Comparison of ENCODE assay signal across 8 cellular contexts in genomic region chr3:156674046-156674910, GRCh38. TPM values are rescaled to one million over a fixed set of nuclear protein-coding genes. Genes with fewer than 3 reads are reported as not detected.
DNase-seq lines count a peak whose midpoint lies in the region; ATAC-seq, FAIRE-seq and TF ChIP-seq lines count a peak whose summit lies in the region.

TIPARP (plus strand) TSS chr3:156674590; CDS start chr3:156677698, 3,108 bp downstream.

- H3K27me3 Mint-ChIP-seq in natural killer cell treated with Interleukin-12 subunit alpha and Interleukin-12 subunit beta and Interleukin-15 and Interleukin-18, amount 100 ng/mL, for 72 hours: no peaks in the 10 kb centered on the region

- peak; percentile 93 for FAIRE-seq in H54 (lab: Jason Lieb, UNC)

- TF ChIP-seq POLR2A in H54 (IDR thresholded peaks at IDR 0.05; ENCODE audit: low read depth, low read length): peak; percentile 96

- TF ChIP-seq CTCF in RWPE2 (IDR thresholded peaks at IDR 0.05; ENCODE audit: poor library complexity, severe bottlenecking): peak; percentile 94

- H3K27me3 ChIP-seq in RWPE2 (ENCODE audit: insufficient read depth, poor library complexity, severe bottlenecking): no peaks in the 10 kb centered on the region

- peak; percentile 98 for DNase-seq in ELR (ENCODE audit: low read depth)
- DNase-seq in H54 (ENCODE audit: insufficient read length, low spot score): peak; percentile 90
- peak; percentile 99 for DNase-seq in LoVo (ENCODE audit: low spot score)
- peak; percentile 97 for DNase-seq in RWPE2 (ENCODE audit: low spot score)
- peak; percentile 99 for DNase-seq in activated T-helper 9 cell treated with anti-CD3 and anti-CD28 coated beads, Interleukin-2, amount 50 U/mL, for 16 hours (ENCODE audit: low read depth)
- DNase-seq in fibroblast of peridontal ligament (ENCODE audit: extremely low read depth): peak; percentile 95
- peak; percentile 100 for DNase-seq in natural killer cell treated with Interleukin-12 subunit alpha and Interleukin-12 subunit beta and Interleukin-15 and Interleukin-18, amount 100 ng/mL, for 72 hours (ENCODE audit: low spot score)
- peak; percentile 99 for DNase-seq in stimulated activated naive CD8-positive, alpha-beta T cell treated with anti-CD3 and anti-CD28 coated beads, Interleukin-15, Interleukin-2, amounts not matched to agents 100 U/mL and 50 U/mL, for 24 hours

- H3K36me3 ChIP-seq in RWPE2 (ENCODE audit: low read depth): peaks cover 44% of the 10 kb centered on the region

- H3K9me3 Mint-ChIP-seq in natural killer cell treated with Interleukin-12 subunit alpha and Interleukin-12 subunit beta and Interleukin-15 and Interleukin-18, amount 100 ng/mL, for 72 hours: no peaks in the 10 kb centered on the region

- peak within 1 kb of the TSS; percentile 79 for H3K4me3 ChIP-seq in RWPE2 (ENCODE audit: severe bottlenecking)

- peaks cover 43 to 55% of the 10 kb centered on the region in 2 donors for H3K4me1 Mint-ChIP-seq in natural killer cell treated with Interleukin-12 subunit alpha and Interleukin-12 subunit beta and Interleukin-15 and Interleukin-18, amount 100 ng/mL, for 72 hours (ENCODE audit: low read depth in 2 of 2)

- peaks cover 14% of the 10 kb centered on the region for H3K4me1 ChIP-seq in RWPE2 (ENCODE audit: insufficient read depth, poor library complexity, severe bottlenecking)

- H3K9me3 ChIP-seq in RWPE2 (ENCODE audit: severe bottlenecking): no peaks in the 10 kb centered on the region

- H3K27ac Mint-ChIP-seq in natural killer cell treated with Interleukin-12 subunit alpha and Interleukin-12 subunit beta and Interleukin-15 and Interleukin-18, amount 100 ng/mL, for 72 hours: peak within 1 kb of the TSS; percentile 86 to 93

- H3K36me3 Mint-ChIP-seq in natural killer cell treated with Interleukin-12 subunit alpha and Interleukin-12 subunit beta and Interleukin-15 and Interleukin-18, amount 100 ng/mL, for 72 hours: peaks cover 21% of the 10 kb centered on the region

- peak; percentile 75 for ATAC-seq in RWPE2 (ENCODE audit: low read depth)
- peak; percentile 92 to 95 for ATAC-seq in natural killer cell treated with Interleukin-12 subunit alpha and Interleukin-12 subunit beta and Interleukin-15 and Interleukin-18, amount 100 ng/mL, for 72 hours
- peak; percentile 86 for ATAC-seq in stimulated activated naive CD8-positive, alpha-beta T cell treated with anti-CD3 and anti-CD28 coated beads, Interleukin-15, Interleukin-2, amounts not matched to agents 100 U/mL and 50 U/mL, for 24 hours

- H3K4me3 Mint-ChIP-seq in natural killer cell treated with Interleukin-12 subunit alpha and Interleukin-12 subunit beta and Interleukin-15 and Interleukin-18, amount 100 ng/mL, for 72 hours: peak within 1 kb of the TSS; percentile 90

- peak within 1 kb of the TSS; percentile 84 for H3K27ac ChIP-seq in RWPE2 (ENCODE audit: poor library complexity, severe bottlenecking)

RNA-seq across cellular contexts. Expression of gene TIPARP, which starts in this region (rescaled TPM):
- total RNA-seq in natural killer cell treated with Interleukin-12 subunit alpha and Interleukin-12 subunit beta and Interleukin-15 and Interleukin-18, amount 100 ng/mL, for 72 hours: 10 to 100 TPM; 35.9 to 38.0 TPM

Comparison
In these comparisons a context has a peak if more than half of its experiments do, and no peak if none do; other contexts are left out.
1. Peak in every context shown above with its lines: DNase-seq, ATAC-seq, H3K4me3 ChIP-seq and H3K27ac ChIP-seq.